ENCODE assay signal across 21 cellular contexts in genomic region chr22:21819183-21819770, GRCh38. TPM values are rescaled to one million over a fixed set of nuclear protein-coding genes. Genes with fewer than 3 reads are reported as not detected.
DNase-seq lines count a peak whose midpoint lies in the region; ATAC-seq and TF ChIP-seq lines count a peak whose summit lies in the region.
"Had no signal": no experiment of that assay in that cellular context is flagged by ENCODE, and none has a peak within 500 bp of the region (broad histone marks: within the 10 kb centered on the region; RNA-seq: fewer than 3 reads in every experiment).

No MANE protein-coding gene starts in this region.

- H3K4me3 Mint-ChIP-seq in CD8-positive, alpha-beta T cell = no peak overlapping the region
- H3K4me3 Mint-ChIP-seq: activated T-cell treated with anti-CD3 and anti-CD28 coated beads, Interleukin-2, amount 50 U/mL, for 4 hours had no signal

- no peaks in the 10 kb centered on the region for H3K9me3 ChIP-seq in CD8-positive, alpha-beta T cell (ENCODE audit: low read length)
- no peaks in the 10 kb centered on the region for H3K9me3 ChIP-seq in OCI-LY1 (ENCODE audit: low read length)
- no peaks in the 10 kb centered on the region for H3K9me3 ChIP-seq in esophagus muscularis mucosa
- no peaks in the 10 kb centered on the region for H3K9me3 ChIP-seq in neutrophil
- H3K9me3 ChIP-seq in mammary epithelial cell (replicated peaks; ENCODE audit: insufficient read depth, low read length) = no peaks in the 10 kb centered on the region
- H3K9me3 ChIP-seq in A673 (ENCODE audit: low read depth, low read length, poor library complexity, severe bottlenecking) = no peaks in the 10 kb centered on the region
- H3K9me3 ChIP-seq: heart right ventricle, mucosa of descending colon, suprapubic skin had no signal

- H3K36me3 Mint-ChIP-seq in CD8-positive, alpha-beta T cell = peaks cover 9% of the 10 kb centered on the region

- in situ Hi-C loops in mammary epithelial cell (cut with MboI; ENCODE audit: low sequenced_read_pairs in 2 of 2) = no loop called here

- POLR2A ChIA-PET in CD8-positive, alpha-beta T cell (lab: Charles Lee) = interaction anchor here (0.6 kb wide), 1 partner anchor 83 kb away, joined by 3 read pairs; no protein-coding TSS in a partner anchor
- POLR2A ChIA-PET in A673 (lab: Charles Lee; ENCODE audit: low non-redundant PET) = interaction anchor here (0.6 kb wide), 1 partner anchor 245 kb away, joined by 5 read pairs; no protein-coding TSS in a partner anchor

- H3K27me3 Mint-ChIP-seq in CD8-positive, alpha-beta T cell (ENCODE audit: low read depth) = no peaks in the 10 kb centered on the region

- H3K36me3 ChIP-seq in CD8-positive, alpha-beta T cell (ENCODE audit: insufficient read depth, low read length) = no peaks in the 10 kb centered on the region
- H3K36me3 ChIP-seq in OCI-LY1 (ENCODE audit: insufficient read depth, low read length) (peaks cover under 1% of the 10 kb centered on the region; the same call in 1 of the 2 replicates), esophagus muscularis mucosa (no peaks in the 10 kb centered on the region), neutrophil (no peaks in the 10 kb centered on the region), mammary epithelial cell (ENCODE audit: insufficient read depth, low read length) (no peaks in the 10 kb centered on the region), A673 (ENCODE audit: insufficient read depth, low read length, poor library complexity, severe bottlenecking) (no peaks in the 10 kb centered on the region)
- H3K36me3 ChIP-seq: heart right ventricle, suprapubic skin had no signal

- no TSS peak for BruUV-seq in mammary epithelial cell (replicated peaks; lab: Mats Ljungman, UMichigan)
- no TSS peak for BruUV-seq in A673 (replicated peaks; lab: Mats Ljungman, UMichigan)

- dilution Hi-C loops in mammary epithelial cell (cut with HindIII; ENCODE audit: low sequenced_read_pairs) = no loop called here

- H3K9me3 Mint-ChIP-seq in CD8-positive, alpha-beta T cell = no peaks in the 10 kb centered on the region
- H3K9me3 Mint-ChIP-seq: activated T-cell treated with anti-CD3 and anti-CD28 coated beads, Interleukin-2, amount 50 U/mL, for 4 hours had no signal

- peak overlapping the region; percentile 55 for H3K27ac Mint-ChIP-seq in CD8-positive, alpha-beta T cell

- CTCF ChIA-PET in CD8-positive, alpha-beta T cell (lab: Charles Lee) = interaction anchor here (0.7 to 1.4 kb wide), 2 partner anchors 24 to 1325 kb away, joined by 3 to 4 read pairs; no protein-coding TSS in a partner anchor
- CTCF ChIA-PET in mammary epithelial cell (lab: Charles Lee; ENCODE audit: low non-redundant PET) = no interaction called here
- CTCF ChIA-PET in A673 (lab: Charles Lee) = no interaction called here

- H4K20me1 ChIP-seq in OCI-LY1 (ENCODE audit: insufficient read depth, low read length) (no peaks in the 10 kb centered on the region), mammary epithelial cell (ENCODE audit: insufficient read depth, low read length) (peaks cover 4% of the 10 kb centered on the region)

- intact Hi-C loops in CD8-positive, alpha-beta T cell (cut with DNase I, micrococcal nuclease) = loop anchor here in 1 of 2 experiments (10.0 kb wide), 1 partner anchor 54 kb away; no protein-coding TSS in a partner anchor
- intact Hi-C loops in esophagus muscularis mucosa (cut with DNase I) (no loop called here), mammary epithelial cell (cut with micrococcal nuclease) (loop anchor here (10.0 kb wide), 1 partner anchor 46 kb away; the partner anchor contains the start of gene MAPK1), A673 (cut with micrococcal nuclease; ENCODE audit: unreplicated experiment) (loop anchor here (5.0 kb wide), 1 partner anchor 48 kb away; the partner anchor contains the start of gene MAPK1)

- peaks cover 71% of the 10 kb centered on the region for H3K4me1 Mint-ChIP-seq in CD8-positive, alpha-beta T cell (ENCODE audit: low read depth)

- no peak for DNase-seq in CD8-positive, alpha-beta T cell
- DNase-seq in esophagus muscularis mucosa (ENCODE audit: extremely low spot score) (peak; percentile 60), mammary epithelial cell (no peak), A673 (ENCODE audit: low spot score) (no peak)
- DNase-seq: activated T-cell treated with anti-CD3 and anti-CD28 coated beads, Interleukin-2, amount 50 U/mL, for 4 hours; DMS153; effector CD4-positive, alpha-beta T cell; GOT3; heart right ventricle; KBM-7; kidney; mucosa of descending colon; NCI-H1092; NCI-H748 treated with DMSO at 0.1 percent for 48 hours; PC-9; stimulated activated CD4-positive, alpha-beta T cell treated with anti-CD3 and anti-CD28 coated beads, Interleukin-2, amount 100 ng/mL, for 48 hours had no signal

- TF ChIP-seq POLR2A in esophagus muscularis mucosa (IDR thresholded peaks at IDR 0.05; ENCODE audit: low read depth) = no peak

- H2AFZ ChIP-seq in OCI-LY1 (ENCODE audit: low read length) (no peak overlapping the region), mammary epithelial cell (ENCODE audit: low read depth, low read length) (no peak overlapping the region)
- H2AFZ ChIP-seq: PC-9 had no signal

- no peak overlapping the region for H3K27ac ChIP-seq in CD8-positive, alpha-beta T cell (ENCODE audit: low read depth, low read length)
- H3K27ac ChIP-seq in OCI-LY1 (ENCODE audit: low read depth, low read length, poor library complexity, severe bottlenecking) (peak overlapping the region; percentile 96), esophagus muscularis mucosa (replicated peaks in 1 of 4) (peak overlapping the region in 1 of 4 donors; percentile 26), neutrophil (peak overlapping the region; percentile 98), mammary epithelial cell (ENCODE audit: insufficient read depth, low read depth, low read length) (no peak overlapping the region), A673 (ENCODE audit: low read depth, low read length, poor library complexity, severe bottlenecking) (no peak overlapping the region)
- H3K27ac ChIP-seq: PC-9, SK-N-MC, suprapubic skin had no signal

- ATAC-seq in CD8-positive, alpha-beta T cell = no peak
- no peak for ATAC-seq in HG03378 (IDR thresholded peaks at IDR 0.05; ENCODE audit: unreplicated experiment)
- ATAC-seq: activated T-cell treated with anti-CD3 and anti-CD28 coated beads, Interleukin-2, amount 50 U/mL, for 4 hours; mucosa of descending colon had no signal

- no peaks in the 10 kb centered on the region for H3F3A ChIP-seq in OCI-LY1 (ENCODE audit: insufficient read depth, low read length)

- no peak for TF ChIP-seq EP300 in esophagus muscularis mucosa (IDR thresholded peaks at IDR 0.05)

- no peaks in the 10 kb centered on the region for H3K9me2 ChIP-seq in OCI-LY1 (ENCODE audit: low read depth, low read length)

- no peaks in the 10 kb centered on the region for H3K27me3 ChIP-seq in CD8-positive, alpha-beta T cell (ENCODE audit: insufficient read depth, low read length)
- no peaks in the 10 kb centered on the region for H3K27me3 ChIP-seq in OCI-LY1 (ENCODE audit: insufficient read depth, low read length)
- H3K27me3 ChIP-seq in esophagus muscularis mucosa = no peaks in the 10 kb centered on the region
- no peaks in the 10 kb centered on the region for H3K27me3 ChIP-seq in neutrophil
- no peaks in the 10 kb centered on the region for H3K27me3 ChIP-seq in mammary epithelial cell (ENCODE audit: insufficient read depth, low read length)
- no peaks in the 10 kb centered on the region for H3K27me3 ChIP-seq in A673 (replicated peaks; ENCODE audit: insufficient read depth, low read depth, low read length, poor library complexity)
- H3K27me3 ChIP-seq: heart right ventricle, suprapubic skin had no signal

- 100% methylated on average over 2 of the region's 2 CpGs for WGBS in esophagus muscularis mucosa
- 100% methylated on average over 2 of the region's 2 CpGs for WGBS in mammary epithelial cell (ENCODE audit: low coverage, missing lambda C conversion rate)

- TF ChIP-seq CTCF in CD8-positive, alpha-beta T cell (IDR thresholded peaks at IDR 0.05) = no peak
- TF ChIP-seq CTCF in OCI-LY1 (IDR thresholded peaks at IDR 0.05; ENCODE audit: low read length) = no peak
- no peak for TF ChIP-seq CTCF in esophagus muscularis mucosa (IDR thresholded peaks at IDR 0.05)
- TF ChIP-seq CTCF in neutrophil (IDR thresholded peaks at IDR 0.05) = no peak
- TF ChIP-seq CTCF in mammary epithelial cell (conservative IDR thresholded peaks at IDR 0.05 in 1 of 2, IDR thresholded peaks at IDR 0.05 in 1 of 2; ENCODE audit: extremely low read depth in 1 of 2, insufficient read depth in 1 of 2, low read depth in 1 of 2, low read length in 2 of 2) = no peak
- no peak for TF ChIP-seq CTCF in A673 (conservative IDR thresholded peaks at IDR 0.05; ENCODE audit: low read depth, low read length)

- H3K79me2 ChIP-seq in OCI-LY1 (ENCODE audit: insufficient read depth, low read length) (peaks cover 88% of the 10 kb centered on the region), mammary epithelial cell (ENCODE audit: insufficient read depth, low read length) (peaks cover 92% of the 10 kb centered on the region)

- no peak overlapping the region for H3K4me3 ChIP-seq in CD8-positive, alpha-beta T cell (ENCODE audit: low read depth, low read length)
- H3K4me3 ChIP-seq in OCI-LY1 (ENCODE audit: low read depth, low read length, poor library complexity, severe bottlenecking) = peak overlapping the region; percentile 50
- no peak overlapping the region for H3K4me3 ChIP-seq in esophagus muscularis mucosa
- H3K4me3 ChIP-seq in neutrophil (ENCODE audit: low read depth in 1 of 2, low read length in 1 of 2) = peak overlapping the region; percentile 52 to 53
- H3K4me3 ChIP-seq in mammary epithelial cell (replicated peaks in 1 of 3; ENCODE audit: insufficient read depth in 1 of 3, low read depth in 2 of 3, low read length in 3 of 3) = no peak overlapping the region
- no peak overlapping the region for H3K4me3 ChIP-seq in A673 (ENCODE audit: low read depth, low read length, poor library complexity, severe bottlenecking)
- H3K4me3 ChIP-seq: heart right ventricle, mucosa of descending colon, PC-9, SK-N-MC, suprapubic skin had no signal

- peaks cover 41% of the 10 kb centered on the region for H3K4me1 ChIP-seq in CD8-positive, alpha-beta T cell (ENCODE audit: insufficient read depth, low read length)
- H3K4me1 ChIP-seq in OCI-LY1 (ENCODE audit: insufficient read depth, low read length, severe bottlenecking) = peaks cover 62% of the 10 kb centered on the region
- H3K4me1 ChIP-seq in esophagus muscularis mucosa = peaks cover 45 to 89% (median 78%) of the 10 kb centered on the region in 4 donors
- H3K4me1 ChIP-seq in neutrophil (ENCODE audit: control insufficient read depth in 1 of 2, insufficient read depth in 1 of 2, low read depth in 1 of 2, low read length in 1 of 2) = peaks cover 70 to 76% of the 10 kb centered on the region in 2 experiments
- peaks cover 16% of the 10 kb centered on the region for H3K4me1 ChIP-seq in mammary epithelial cell (ENCODE audit: insufficient read depth, low read length)
- H3K4me1 ChIP-seq in A673 (ENCODE audit: insufficient read depth, low read length, poor library complexity, severe bottlenecking) = peaks cover 35% of the 10 kb centered on the region

- H3K4me2 ChIP-seq in OCI-LY1 (ENCODE audit: low read length) (peak overlapping the region; percentile 71; the same call in 1 of the 2 replicates), mammary epithelial cell (ENCODE audit: insufficient read depth, low read depth, low read length) (no peak overlapping the region)
- H3K4me2 ChIP-seq: PC-9 had no signal

- H3K9ac ChIP-seq in OCI-LY1 (ENCODE audit: low read length) (peak overlapping the region; percentile 16; the same call in 1 of the 2 replicates), mammary epithelial cell (ENCODE audit: insufficient read depth, low read length) (no peak overlapping the region)

RNA-seq across cellular contexts. Expression of gene MAPK1, which starts 48.2 kb away (rescaled TPM):
- total RNA-seq in CD8-positive, alpha-beta T cell = 10 to 100 TPM; 34.0 to 39.2 TPM
- total RNA-seq in esophagus muscularis mucosa (10 to 100 TPM; 44.9 to 87.2 (median 63.5) TPM), mammary epithelial cell (100 to 1,000 TPM; 106 to 147 TPM), A673 (2021) (136 and 139 TPM in 2 replicates)
- 69.1 TPM for polyA plus RNA-seq in mammary epithelial cell
- 86.6 TPM for polyA minus RNA-seq in mammary epithelial cell

Comparison
In these comparisons a context has a peak if more than half of its experiments do, and no peak if none do; other contexts are left out.
1. H3K27ac ChIP-seq: peak in OCI-LY1 (single experiment) and neutrophil (single experiment); none in CD8-positive, alpha-beta T cell (single experiment), mammary epithelial cell (single experiment) and A673 (single experiment).
2. H3K4me3 ChIP-seq: peak in OCI-LY1 (single experiment) and neutrophil (2 of 2); none in CD8-positive, alpha-beta T cell (single experiment), esophagus muscularis mucosa (0 of 4), mammary epithelial cell (0 of 3) and A673 (single experiment).